Comparison of ENCODE assay signal across 8 cellular contexts in the genomic region with DNA sequence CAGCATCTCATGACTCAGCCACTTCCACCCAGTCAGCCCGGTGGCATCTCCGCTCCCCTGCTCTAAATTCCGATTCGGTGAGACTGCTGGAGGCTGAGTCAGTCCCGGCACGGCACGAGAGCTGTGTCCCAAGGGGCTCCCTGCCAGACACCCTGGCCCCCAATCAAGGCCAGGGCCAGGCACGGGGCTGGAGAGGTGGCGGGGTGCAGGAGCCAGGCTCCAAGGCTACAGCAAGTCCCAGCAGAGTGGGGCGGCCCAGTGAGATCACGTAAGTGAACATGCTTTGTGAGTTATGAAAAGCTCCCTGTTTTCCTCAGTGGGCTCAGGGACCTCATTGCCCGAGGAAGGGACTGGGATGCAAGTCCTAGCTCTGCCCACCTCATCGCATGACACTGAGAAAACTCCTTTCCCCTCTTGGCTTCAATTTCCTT. TPM values are rescaled to one million over a fixed set of nuclear protein-coding genes. Genes with fewer than 3 reads are reported as not detected.
DNase-seq lines count a peak whose midpoint lies in the region; ATAC-seq and TF ChIP-seq lines count a peak whose summit lies in the region.

No MANE protein-coding gene starts in this region.

- intact Hi-C loops in activated naive CD4-positive, alpha-beta T cell treated with anti-CD3 and anti-CD28 coated beads for 36 hours (cut with micrococcal nuclease), result loop anchor here (5.0 kb wide), 1 partner anchor 351 kb away; a partner anchor contains a TSS
- intact Hi-C loops in lower lobe of right lung (cut with DNase I), result no loop called here
- intact Hi-C loops in vagina (cut with DNase I), result loop anchor here (5.0 kb wide), 1 partner anchor 34 kb away; no protein-coding TSS in a partner anchor

- H3K27me3 ChIP-seq in lower lobe of right lung (ENCODE audit: low read depth) (no peaks in the 10 kb centered on the region), vagina (no peaks in the 10 kb centered on the region)

- no peak for TF ChIP-seq CTCF in chondrocyte (IDR thresholded peaks at IDR 0.05)
- TF ChIP-seq CTCF in lower lobe of right lung (IDR thresholded peaks at IDR 0.05), result no peak
- no peak for TF ChIP-seq CTCF in vagina (IDR thresholded peaks at IDR 0.05)
- TF ChIP-seq CTCF in WTC11 (IDR thresholded peaks at IDR 0.05), result no peak

- H3K36me3 Mint-ChIP-seq in activated naive CD4-positive, alpha-beta T cell treated with anti-CD3 and anti-CD28 coated beads for 36 hours (ENCODE audit: low read depth), result peaks cover 1% of the 10 kb centered on the region
- H3K36me3 Mint-ChIP-seq in chondrocyte (ENCODE audit: low read depth) (peaks cover 3% of the 10 kb centered on the region), WTC11 (no peaks in the 10 kb centered on the region)

- CTCF ChIA-PET in activated naive CD4-positive, alpha-beta T cell treated with anti-CD3 and anti-CD28 coated beads for 36 hours (lab: Charles Lee), result interaction anchor here (1.1 to 1.5 kb wide), 2 partner anchors 16 to 28 kb away, joined by 3 to 7 read pairs; a partner anchor contains a TSS
- CTCF ChIA-PET in WTC11 (lab: Charles Lee), result interaction anchor here (0.6 to 2.6 kb wide), 5 partner anchors 25 to 1731 kb away, joined by 3 to 9 read pairs (median 5); a partner anchor contains a TSS

- no peak overlapping the region for H3K27ac Mint-ChIP-seq in activated naive CD4-positive, alpha-beta T cell treated with anti-CD3 and anti-CD28 coated beads for 36 hours
- H3K27ac Mint-ChIP-seq in chondrocyte (ENCODE audit: unreplicated experiment), result peak overlapping the region; percentile 100
- H3K27ac Mint-ChIP-seq in WTC11, result no peak overlapping the region

- H3K4me1 Mint-ChIP-seq in activated naive CD4-positive, alpha-beta T cell treated with anti-CD3 and anti-CD28 coated beads for 36 hours (ENCODE audit: low read depth), result peaks cover 37% of the 10 kb centered on the region
- H3K4me1 Mint-ChIP-seq in chondrocyte (ENCODE audit: low read depth) (peaks cover 66% of the 10 kb centered on the region), WTC11 (peaks cover 23% of the 10 kb centered on the region)

- no peaks in the 10 kb centered on the region for H3K9me3 ChIP-seq in lower lobe of right lung
- no peaks in the 10 kb centered on the region for H3K9me3 ChIP-seq in vagina

- DNase-seq in activated naive CD4-positive, alpha-beta T cell treated with anti-CD3 and anti-CD28 coated beads for 36 hours, result peak; percentile 30
- no peak for DNase-seq in activated naive CD4-positive, alpha-beta T cell (lab: John Stamatoyannopoulos, UW)
- DNase-seq in chondrocyte (ENCODE audit: low spot score) (peak; percentile 98), lower lobe of right lung (peak; percentile 69), vagina (ENCODE audit: extremely low spot score in 2 of 2) (peak in 1 of 2 donors; percentile 98), WTC11 (ENCODE audit: low spot score) (no peak)

- H3K9me3 Mint-ChIP-seq in activated naive CD4-positive, alpha-beta T cell treated with anti-CD3 and anti-CD28 coated beads for 36 hours, result no peaks in the 10 kb centered on the region
- H3K9me3 Mint-ChIP-seq in chondrocyte (ENCODE audit: low read depth) (no peaks in the 10 kb centered on the region), WTC11 (no peaks in the 10 kb centered on the region)

- H3K4me1 ChIP-seq in lower lobe of right lung (peaks cover 60% of the 10 kb centered on the region), vagina (peaks cover 78% of the 10 kb centered on the region)

- POLR2A ChIA-PET in WTC11 (lab: Charles Lee), result interaction anchor here (0.6 to 1.2 kb wide), 4 partner anchors 25 to 57 kb away, joined by 3 read pairs; a partner anchor contains a TSS

- H3K36me3 ChIP-seq in lower lobe of right lung (peaks cover 4% of the 10 kb centered on the region), vagina (no peaks in the 10 kb centered on the region)

- H3K4me3 ChIP-seq in lower lobe of right lung (no peak overlapping the region), vagina (peak overlapping the region; percentile 13 to 26)

- ATAC-seq in lower lobe of right lung (peak; percentile 2 to 28), GM21526 (IDR thresholded peaks at IDR 0.05; ENCODE audit: low FRiP score, unreplicated experiment) (no peak), HG02571 (IDR thresholded peaks at IDR 0.05; ENCODE audit: unreplicated experiment) (no peak), WTC11 (no peak)

- H3K27ac ChIP-seq in lower lobe of right lung, result peak overlapping the region; percentile 67
- peak overlapping the region; percentile 93 for H3K27ac ChIP-seq in vagina

- peak in 1 of 2 donors; percentile 21 for TF ChIP-seq POLR2A in vagina (IDR thresholded peaks at IDR 0.05)

- H3K4me3 Mint-ChIP-seq in activated naive CD4-positive, alpha-beta T cell treated with anti-CD3 and anti-CD28 coated beads for 36 hours, result no peak overlapping the region
- H3K4me3 Mint-ChIP-seq in chondrocyte (ENCODE audit: unreplicated experiment) (peak overlapping the region; percentile 76), WTC11 (no peak overlapping the region)

- H3K27me3 Mint-ChIP-seq in activated naive CD4-positive, alpha-beta T cell treated with anti-CD3 and anti-CD28 coated beads for 36 hours (ENCODE audit: low read depth), result no peaks in the 10 kb centered on the region
- no peaks in the 10 kb centered on the region for H3K27me3 Mint-ChIP-seq in chondrocyte (ENCODE audit: low read depth)
- H3K27me3 Mint-ChIP-seq in WTC11 (ENCODE audit: low read depth), result peaks cover 6% of the 10 kb centered on the region

TF ChIP-seq in WTC11, 78 proteins besides CTCF, POLR2A, EP300 and RAD21 (continues in another document):
- TF ChIP-seq NR3C1 (CRISPR knock-in tag; conservative IDR thresholded peaks at IDR 0.05; ENCODE audit: low read depth) (no peak), NFYB (CRISPR knock-in tag; conservative IDR thresholded peaks at IDR 0.05; ENCODE audit: low read depth) (no peak), IRF2 (CRISPR knock-in tag; IDR thresholded peaks at IDR 0.05; ENCODE audit: borderline replicate concordance, low read depth) (no peak), ZNF396 (CRISPR knock-in tag; IDR thresholded peaks at IDR 0.05; ENCODE audit: borderline replicate concordance) (no peak), SP1 (CRISPR knock-in tag; conservative IDR thresholded peaks at IDR 0.05) (no peak), TEAD1 (CRISPR knock-in tag; IDR thresholded peaks at IDR 0.05) (no peak), ESRRA (CRISPR knock-in tag; IDR thresholded peaks at IDR 0.05; ENCODE audit: borderline replicate concordance) (no peak), OVOL2 (CRISPR knock-in tag; IDR thresholded peaks at IDR 0.05; ENCODE audit: borderline replicate concordance) (no peak)
- TF ChIP-seq, protein P1, sequence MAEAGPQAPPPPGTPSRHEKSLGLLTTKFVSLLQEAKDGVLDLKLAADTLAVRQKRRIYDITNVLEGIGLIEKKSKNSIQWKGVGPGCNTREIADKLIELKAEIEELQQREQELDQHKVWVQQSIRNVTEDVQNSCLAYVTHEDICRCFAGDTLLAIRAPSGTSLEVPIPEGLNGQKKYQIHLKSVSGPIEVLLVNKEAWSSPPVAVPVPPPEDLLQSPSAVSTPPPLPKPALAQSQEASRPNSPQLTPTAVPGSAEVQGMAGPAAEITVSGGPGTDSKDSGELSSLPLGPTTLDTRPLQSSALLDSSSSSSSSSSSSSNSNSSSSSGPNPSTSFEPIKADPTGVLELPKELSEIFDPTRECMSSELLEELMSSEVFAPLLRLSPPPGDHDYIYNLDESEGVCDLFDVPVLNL (CRISPR knock-in tag; IDR thresholded peaks at IDR 0.05; ENCODE audit: borderline replicate concordance, low read depth), result no peak
- TF ChIP-seq, protein P2, sequence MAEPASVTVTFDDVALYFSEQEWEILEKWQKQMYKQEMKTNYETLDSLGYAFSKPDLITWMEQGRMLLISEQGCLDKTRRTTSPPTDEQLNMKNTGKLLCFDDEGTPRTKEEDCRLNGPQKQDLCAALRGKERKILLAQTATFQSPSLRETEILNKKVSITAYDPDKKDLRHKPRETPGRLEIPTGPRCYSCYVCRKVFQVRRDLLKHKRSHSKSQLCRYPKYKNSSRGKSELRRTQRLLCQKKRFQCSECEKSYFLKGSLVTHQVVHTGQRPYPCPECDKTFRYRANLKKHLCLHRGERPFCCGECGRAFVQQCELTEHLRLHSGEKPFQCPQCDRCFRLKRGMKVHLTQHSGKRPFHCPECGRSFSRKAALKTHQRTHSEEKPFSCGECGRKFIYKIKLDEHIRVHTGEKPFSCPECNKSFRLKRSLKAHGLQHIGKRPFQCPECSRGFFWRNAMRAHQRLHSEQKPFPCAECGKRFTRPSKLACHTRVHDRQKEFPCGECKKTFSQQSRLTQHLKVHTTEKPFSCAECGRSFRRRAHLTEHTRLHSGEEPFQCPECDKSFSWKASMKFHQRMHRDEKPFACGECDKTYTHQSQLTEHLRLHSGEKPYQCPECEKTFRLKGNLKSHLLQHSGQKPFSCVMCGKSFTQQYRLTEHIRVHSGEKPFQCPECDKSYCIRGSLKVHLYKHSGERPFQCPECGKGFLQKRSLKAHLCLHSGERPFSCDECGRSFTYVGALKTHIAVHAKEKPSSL (CRISPR knock-in tag; conservative IDR thresholded peaks at IDR 0.05), result no peak

RNA-seq across cellular contexts. Expression of a gene that starts 3.0 kb away (rescaled TPM):
- 10 to 100 TPM; 20.0 to 21.9 TPM for total RNA-seq in activated naive CD4-positive, alpha-beta T cell treated with anti-CD3 and anti-CD28 coated beads for 36 hours
- 68.2 to 69.8 TPM (median 68.8 TPM) in 3 replicates for total RNA-seq in chondrocyte
- 36.5 TPM for total RNA-seq in lower lobe of right lung
- total RNA-seq in vagina, result 21.1 TPM
- 28.5 to 31.9 TPM (median 30.6 TPM) in 3 replicates for total RNA-seq in WTC11 (2021)

RNA-seq across cellular contexts. Expression of a gene that starts 3.4 kb away (rescaled TPM):
- total RNA-seq in activated naive CD4-positive, alpha-beta T cell treated with anti-CD3 and anti-CD28 coated beads for 36 hours, result 100 to 1,000 TPM; 117 to 134 TPM
- total RNA-seq in chondrocyte (111 to 142 TPM (median 116 TPM) in 3 replicates), lower lobe of right lung (63.3 TPM), vagina (59.2 TPM), WTC11 (2021) (111 to 129 TPM (median 114 TPM) in 3 replicates)

RNA-seq across cellular contexts. Expression of a gene that starts 15.6 kb away (rescaled TPM):
- total RNA-seq in activated naive CD4-positive, alpha-beta T cell treated with anti-CD3 and anti-CD28 coated beads for 36 hours, result 1 to 10 TPM; 8.2 TPM
- total RNA-seq in chondrocyte (5.8 to 12.3 TPM (median 7.5 TPM) in 3 replicates), lower lobe of right lung (2.2 TPM), vagina (20.9 TPM), WTC11 (2021) (16.3 to 20.5 TPM (median 17.1 TPM) in 3 replicates)

RNA-seq across cellular contexts. Expression of a gene that starts 25.4 kb away (rescaled TPM):
- 10 to 100 TPM; 27.6 to 29.0 TPM for total RNA-seq in activated naive CD4-positive, alpha-beta T cell treated with anti-CD3 and anti-CD28 coated beads for 36 hours
- total RNA-seq in chondrocyte (23.4 to 31.6 TPM (median 26.6 TPM) in 3 replicates), lower lobe of right lung (28.6 TPM), vagina (76.4 TPM), WTC11 (2021) (52.7 to 55.3 TPM (median 53.0 TPM) in 3 replicates)

RNA-seq across cellular contexts. Expression of a gene that starts 27.6 kb away (rescaled TPM):
- 10 to 100 TPM; 83.1 to 86.6 TPM for total RNA-seq in activated naive CD4-positive, alpha-beta T cell treated with anti-CD3 and anti-CD28 coated beads for 36 hours
- total RNA-seq in chondrocyte (82.7 to 100 TPM (median 83.5 TPM) in 3 replicates), lower lobe of right lung (44.0 TPM), vagina (78.6 TPM), WTC11 (2021) (91.6 to 93.1 TPM (median 92.2 TPM) in 3 replicates)

Comparison
In these comparisons a context has a peak if more than half of its experiments do, and no peak if none do; other contexts are left out.
1. DNase-seq: peak in activated naive CD4-positive, alpha-beta T cell treated with anti-CD3 and anti-CD28 coated beads for 36 hours (single experiment), chondrocyte (single experiment) and lower lobe of right lung (single experiment); none in activated naive CD4-positive, alpha-beta T cell (0 of 4) and WTC11 (single experiment).
2. ATAC-seq: peak in lower lobe of right lung (2 of 2); none in GM21526 (single experiment), HG02571 (single experiment) and WTC11 (single experiment).